8 cellular contexts compared by ENCODE assay signal in genomic region chr9:123267481-123268239, GRCh38. TPM values are rescaled to one million over a fixed set of nuclear protein-coding genes. Genes with fewer than 3 reads are reported as not detected.
A peak's percentile ranks its signal among the peaks of the same experiment; 100 is the strongest.
DNase-seq lines count a peak whose midpoint lies in the region; ATAC-seq, FAIRE-seq and TF ChIP-seq lines count a peak whose summit lies in the region.

No MANE protein-coding gene starts in this region.

- ATAC-seq in HG02938 (IDR thresholded peaks at IDR 0.05; ENCODE audit: unreplicated experiment) (peak; percentile 5), GM18502 (IDR thresholded peaks at IDR 0.05; ENCODE audit: poor library complexity, unreplicated experiment) (no peak)

- H3K9me3 Mint-ChIP-seq in osteocyte (ENCODE audit: unreplicated experiment): no peaks in the 10 kb centered on the region

- TF ChIP-seq CTCF in GM06990 (IDR thresholded peaks at IDR 0.05; ENCODE audit: insufficient read depth, low read length, poor library complexity, severe bottlenecking) (no peak), esophagus squamous epithelium (IDR thresholded peaks at IDR 0.05) (peak in 1 of 6 experiments; percentile 2), osteocyte (IDR thresholded peaks at IDR 0.05) (no peak)

- no peak for FAIRE-seq in H54 (lab: Jason Lieb, UNC)

- H3K27me3 ChIP-seq in GM06990 (replicated peaks; ENCODE audit: control insufficient read depth, insufficient read depth, low read length): no peaks in the 10 kb centered on the region
- H3K27me3 ChIP-seq in esophagus squamous epithelium: no peaks in the 10 kb centered on the region

- no peak for TF ChIP-seq POLR2A in esophagus squamous epithelium (IDR thresholded peaks at IDR 0.05)
- no peak for TF ChIP-seq POLR2A in H54 (IDR thresholded peaks at IDR 0.05; ENCODE audit: low read depth, low read length)

- H3K9me3 ChIP-seq in esophagus squamous epithelium: no peaks in the 10 kb centered on the region

- H3K27ac ChIP-seq in esophagus squamous epithelium: peak overlapping the region; percentile 76 to 88 (median 85)

- H3K4me3 ChIP-seq in GM06990 (replicated peaks; ENCODE audit: low read depth, low read length): peak overlapping the region; percentile 88
- peak overlapping the region; percentile 67 to 89 (median 82) for H3K4me3 ChIP-seq in esophagus squamous epithelium

- peaks cover 11% of the 10 kb centered on the region for H3K27me3 Mint-ChIP-seq in osteocyte (ENCODE audit: unreplicated experiment)

- H3K4me1 Mint-ChIP-seq in osteocyte (ENCODE audit: unreplicated experiment): peaks cover 4% of the 10 kb centered on the region

- DNase-seq in GM06990 (ENCODE audit: extremely low read depth, insufficient read length): peak; percentile 31
- DNase-seq in activated CD4-positive, alpha-beta T cell treated with anti-CD3 and anti-CD28 coated beads, Interleukin-2, amount 50 U/mL, for 1 hour: peak; percentile 5
- DNase-seq in esophagus squamous epithelium (lab: John Stamatoyannopoulos, UW): no peak
- DNase-seq in osteocyte (ENCODE audit: extremely low spot score, unreplicated experiment): no peak
- no peak for DNase-seq in SW 1271 (lab: John Stamatoyannopoulos, UW)
- no peak for DNase-seq in H54 (ENCODE audit: insufficient read length, low spot score)

- H3K4me3 Mint-ChIP-seq in osteocyte (ENCODE audit: unreplicated experiment): peak overlapping the region; percentile 69

- H3K4me1 ChIP-seq in esophagus squamous epithelium: peaks cover 13 to 47% (median 14%) of the 10 kb centered on the region in 3 donors

- intact Hi-C loops in esophagus squamous epithelium (cut with DNase I): no loop called here

- no peaks in the 10 kb centered on the region for H3K36me3 ChIP-seq in GM06990 (ENCODE audit: control insufficient read depth, insufficient read depth, low read length)
- H3K36me3 ChIP-seq in esophagus squamous epithelium: no peaks in the 10 kb centered on the region

- no peaks in the 10 kb centered on the region for H3K36me3 Mint-ChIP-seq in osteocyte (ENCODE audit: unreplicated experiment)

- 8 to 9% methylated on average over 8 to 20 of the region's 43 CpGs for WGBS in esophagus squamous epithelium, 2 donors

- H3K27ac Mint-ChIP-seq in osteocyte (ENCODE audit: unreplicated experiment): no peak overlapping the region

RNA-seq across cellular contexts. Expression of gene STRBP, which starts 0.7 kb away (rescaled TPM):
- 10 to 100 TPM; 22.7 to 26.1 (median 23.6) TPM for total RNA-seq in esophagus squamous epithelium
- 13.1 and 17.3 TPM in 2 replicates for total RNA-seq in osteocyte

Comparison
In these comparisons a context has a peak if more than half of its experiments do, and no peak if none do; other contexts are left out.
1. DNase-seq: peak in GM06990 (single experiment) and activated CD4-positive, alpha-beta T cell treated with anti-CD3 and anti-CD28 coated beads, Interleukin-2, amount 50 U/mL, for 1 hour (single experiment); none in esophagus squamous epithelium (single experiment), osteocyte (single experiment), SW 1271 (0 of 2) and H54 (single experiment).